Comparison of ENCODE assay signal across 2 cellular contexts in the genomic region with DNA sequence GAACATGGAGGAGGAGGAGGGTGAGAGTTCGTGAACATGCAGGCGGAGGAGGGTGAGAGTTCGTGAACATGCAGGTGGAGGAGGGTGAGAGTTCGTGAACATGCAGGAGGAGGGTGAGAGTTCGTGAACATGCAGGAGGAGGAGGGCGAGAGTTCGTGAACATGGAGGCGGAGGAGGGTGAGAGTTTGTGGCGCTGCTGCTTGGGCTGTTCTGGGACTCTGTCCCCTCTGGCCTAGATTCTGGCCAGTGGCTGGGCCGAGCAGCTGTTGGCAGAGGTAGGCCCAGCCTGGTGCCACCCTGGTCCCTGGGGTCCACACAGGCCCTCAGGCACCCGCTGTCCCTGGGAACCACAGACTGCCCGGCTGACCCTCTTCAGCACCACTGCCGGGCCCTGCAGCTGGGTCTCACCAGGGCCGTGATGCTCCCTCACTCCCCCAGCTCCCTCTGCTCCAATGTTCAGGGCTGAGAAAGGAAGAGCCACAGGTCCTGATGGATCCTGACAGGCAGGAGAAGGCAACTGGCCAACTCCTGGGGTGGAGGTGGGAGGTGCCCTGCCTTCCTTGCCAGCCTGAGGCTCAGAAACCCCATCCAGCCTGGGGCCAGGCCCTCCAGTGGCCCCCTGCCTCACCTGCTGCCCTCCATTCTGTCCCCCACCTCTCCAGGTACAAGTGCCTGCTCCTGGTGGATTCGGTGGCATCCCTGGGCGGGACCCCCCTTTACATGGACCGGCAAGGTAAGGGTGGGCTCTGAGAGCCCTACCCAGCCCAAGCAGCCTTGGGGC.
TF ChIP-seq lines count a peak whose summit lies in the region.

No MANE protein-coding gene starts in this region.

TF ChIP-seq in GM12891, 5 proteins besides CTCF, POLR2A, EP300 and RAD21:
- TF ChIP-seq PAX5 (IDR thresholded peaks at IDR 0.05; ENCODE audit: insufficient read depth, low read length, severe bottlenecking) (no peak), POLR2AphosphoS5 (IDR thresholded peaks at IDR 0.05; ENCODE audit: low read depth, low read length) (no peak), TAF1 (IDR thresholded peaks at IDR 0.05; ENCODE audit: low read depth, low read length) (no peak), SPI1 (IDR thresholded peaks at IDR 0.05; ENCODE audit: low read depth, low read length) (no peak), POU2F2 (IDR thresholded peaks at IDR 0.05; ENCODE audit: low read depth, low read length) (no peak)

TF ChIP-seq in HEK293, 187 proteins besides CTCF, POLR2A, EP300 and RAD21 (continued from another document):
- TF ChIP-seq ZNF426 (tag by site-specific recombination; IDR thresholded peaks at IDR 0.05), result no peak
- no peak for TF ChIP-seq ZNF266 (tag by site-specific recombination; IDR thresholded peaks at IDR 0.05; ENCODE audit: low read depth)
- TF ChIP-seq GFI1B (tag by site-specific recombination; IDR thresholded peaks at IDR 0.05), result no peak
- TF ChIP-seq ZNF529 (tag by site-specific recombination; IDR thresholded peaks at IDR 0.05; ENCODE audit: insufficient replicate concordance), result no peak
- TF ChIP-seq ZNF747 (tag by site-specific recombination; IDR thresholded peaks at IDR 0.05), result no peak
- TF ChIP-seq ZNF341 (tag by site-specific recombination; IDR thresholded peaks at IDR 0.05; ENCODE audit: low read depth), result peak; percentile 42
- no peak for TF ChIP-seq KLF9 (tag by site-specific recombination; IDR thresholded peaks at IDR 0.05; ENCODE audit: low read depth)
- no peak for TF ChIP-seq ZFP37 (tag by site-specific recombination; IDR thresholded peaks at IDR 0.05)
- TF ChIP-seq ZNF777 (tag by site-specific recombination; IDR thresholded peaks at IDR 0.05; ENCODE audit: borderline replicate concordance), result no peak
- peak; percentile 57; the same call in 1 of the 2 replicates for TF ChIP-seq SCRT2 (tag by site-specific recombination; IDR thresholded peaks at IDR 0.05)
- TF ChIP-seq, protein P1, sequence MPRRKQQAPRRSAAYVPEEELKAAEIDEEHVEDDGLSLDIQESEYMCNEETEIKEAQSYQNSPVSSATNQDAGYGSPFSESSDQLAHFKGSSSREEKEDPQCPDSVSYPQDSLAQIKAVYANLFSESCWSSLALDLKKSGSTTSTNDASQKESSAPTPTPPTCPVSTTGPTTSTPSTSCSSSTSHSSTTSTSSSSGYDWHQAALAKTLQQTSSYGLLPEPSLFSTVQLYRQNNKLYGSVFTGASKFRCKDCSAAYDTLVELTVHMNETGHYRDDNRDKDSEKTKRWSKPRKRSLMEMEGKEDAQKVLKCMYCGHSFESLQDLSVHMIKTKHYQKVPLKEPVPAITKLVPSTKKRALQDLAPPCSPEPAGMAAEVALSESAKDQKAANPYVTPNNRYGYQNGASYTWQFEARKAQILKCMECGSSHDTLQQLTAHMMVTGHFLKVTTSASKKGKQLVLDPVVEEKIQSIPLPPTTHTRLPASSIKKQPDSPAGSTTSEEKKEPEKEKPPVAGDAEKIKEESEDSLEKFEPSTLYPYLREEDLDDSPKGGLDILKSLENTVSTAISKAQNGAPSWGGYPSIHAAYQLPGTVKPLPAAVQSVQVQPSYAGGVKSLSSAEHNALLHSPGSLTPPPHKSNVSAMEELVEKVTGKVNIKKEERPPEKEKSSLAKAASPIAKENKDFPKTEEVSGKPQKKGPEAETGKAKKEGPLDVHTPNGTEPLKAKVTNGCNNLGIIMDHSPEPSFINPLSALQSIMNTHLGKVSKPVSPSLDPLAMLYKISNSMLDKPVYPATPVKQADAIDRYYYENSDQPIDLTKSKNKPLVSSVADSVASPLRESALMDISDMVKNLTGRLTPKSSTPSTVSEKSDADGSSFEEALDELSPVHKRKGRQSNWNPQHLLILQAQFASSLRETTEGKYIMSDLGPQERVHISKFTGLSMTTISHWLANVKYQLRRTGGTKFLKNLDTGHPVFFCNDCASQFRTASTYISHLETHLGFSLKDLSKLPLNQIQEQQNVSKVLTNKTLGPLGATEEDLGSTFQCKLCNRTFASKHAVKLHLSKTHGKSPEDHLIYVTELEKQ (tag by site-specific recombination; IDR thresholded peaks at IDR 0.05; ENCODE audit: borderline replicate concordance), result no peak
- TF ChIP-seq, protein P2, sequence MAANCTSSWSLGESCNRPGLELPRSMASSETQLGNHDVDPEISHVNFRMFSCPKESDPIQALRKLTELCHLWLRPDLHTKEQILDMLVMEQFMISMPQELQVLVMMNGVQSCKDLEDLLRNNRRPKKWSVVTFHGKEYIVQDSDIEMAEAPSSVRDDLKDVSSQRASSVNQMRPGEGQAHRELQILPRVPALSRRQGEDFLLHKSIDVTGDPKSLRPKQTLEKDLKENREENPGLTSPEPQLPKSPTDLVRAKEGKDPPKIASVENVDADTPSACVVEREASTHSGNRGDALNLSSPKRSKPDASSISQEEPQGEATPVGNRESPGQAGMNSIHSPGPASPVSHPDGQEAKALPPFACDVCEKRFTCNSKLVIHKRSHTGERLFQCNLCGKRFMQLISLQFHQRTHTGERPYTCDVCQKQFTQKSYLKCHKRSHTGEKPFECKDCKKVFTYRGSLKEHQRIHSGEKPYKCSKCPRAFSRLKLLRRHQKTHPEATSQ (tag by site-specific recombination; IDR thresholded peaks at IDR 0.05), result no peak
